Comparison of ENCODE assay signal across 1 cellular context in genomic region chrX:153927936-153928760, GRCh38.
TF ChIP-seq lines count a peak whose summit lies in the region.

No MANE protein-coding gene starts in this region.

TF ChIP-seq in K562, 482 proteins besides CTCF, POLR2A, EP300 and RAD21 (continued from another document and continues in another):
- TF ChIP-seq ZNF609 (CRISPR knock-in tag; IDR thresholded peaks at IDR 0.05; ENCODE audit: borderline replicate concordance): no peak
- no peak for TF ChIP-seq PHTF2 (CRISPR knock-in tag; IDR thresholded peaks at IDR 0.05)
- TF ChIP-seq NFIC (IDR thresholded peaks at IDR 0.05): peak; percentile 1; the same call in 1 of the 2 replicates
- no peak for TF ChIP-seq TBL1XR1 (IDR thresholded peaks at IDR 0.05; ENCODE audit: low read length in 2 of 2)
- TF ChIP-seq PRPF4 (IDR thresholded peaks at IDR 0.05; ENCODE audit: insufficient read depth, low read depth, low read length, poor library complexity, severe bottlenecking): no peak
- no peak for TF ChIP-seq TRIM24 (IDR thresholded peaks at IDR 0.05)
- TF ChIP-seq SUPT5H (IDR thresholded peaks at IDR 0.05): peak; percentile 56; the same call in 1 of the 2 replicates
- TF ChIP-seq ZNF707 (CRISPR knock-in tag; conservative IDR thresholded peaks at IDR 0.05): no peak
- no peak for TF ChIP-seq SNAPC5 (CRISPR knock-in tag; IDR thresholded peaks at IDR 0.05)
- peak; percentile 24 for TF ChIP-seq PHF20 (IDR thresholded peaks at IDR 0.05; ENCODE audit: partially characterized antibody)
- no peak for TF ChIP-seq ZNF143 (CRISPR knock-in tag; IDR thresholded peaks at IDR 0.05)
- TF ChIP-seq GATAD2A (IDR thresholded peaks at IDR 0.05): no peak
- TF ChIP-seq UBTF (IDR thresholded peaks at IDR 0.05; ENCODE audit: borderline replicate concordance in 1 of 2, low read depth in 2 of 2, low read length in 2 of 2): no peak
- TF ChIP-seq HBP1 (CRISPR knock-in tag; IDR thresholded peaks at IDR 0.05): no peak
- TF ChIP-seq ATF7 (IDR thresholded peaks at IDR 0.05): peak; percentile 81
- TF ChIP-seq FOSL1 (tag; conservative IDR thresholded peaks at IDR 0.05): no peak
- no peak for TF ChIP-seq LCOR (CRISPR knock-in tag; IDR thresholded peaks at IDR 0.05)
- TF ChIP-seq ZBTB11 (CRISPR knock-in tag; IDR thresholded peaks at IDR 0.05): peak in 1 of 3 experiments; percentile 73; a peak in 1 of 6 replicates
- TF ChIP-seq MLLT1 (IDR thresholded peaks at IDR 0.05): peak in 1 of 2 experiments; percentile 56; a peak in 1 of 4 replicates
- no peak for TF ChIP-seq HOXB6 (CRISPR knock-in tag; IDR thresholded peaks at IDR 0.05; ENCODE audit: borderline replicate concordance)
- no peak for TF ChIP-seq SMAD1 (IDR thresholded peaks at IDR 0.05; ENCODE audit: low read depth, low read length, partially characterized antibody)
- TF ChIP-seq MBD2 (IDR thresholded peaks at IDR 0.05; ENCODE audit: borderline replicate concordance, low read depth): peak; percentile 52; the same call in 1 of the 2 replicates
- TF ChIP-seq ZSCAN29 (IDR thresholded peaks at IDR 0.05): no peak
- no peak for TF ChIP-seq ZNF512 (tag; IDR thresholded peaks at IDR 0.05)
- TF ChIP-seq CBX3 (IDR thresholded peaks at IDR 0.05; ENCODE audit: borderline replicate concordance in 1 of 2, low read length in 2 of 2): no peak
- TF ChIP-seq KLF6 (CRISPR knock-in tag; IDR thresholded peaks at IDR 0.05; ENCODE audit: borderline replicate concordance): no peak
- no peak for TF ChIP-seq E2F5 (CRISPR knock-in tag; IDR thresholded peaks at IDR 0.05)
- TF ChIP-seq TOE1 (IDR thresholded peaks at IDR 0.05; ENCODE audit: borderline replicate concordance): peak; percentile 85
- TF ChIP-seq TOE1 (CRISPR knock-in tag; IDR thresholded peaks at IDR 0.05; ENCODE audit: borderline replicate concordance, low read depth): no peak
- no peak for TF ChIP-seq ATF4 (CRISPR knock-in tag; IDR thresholded peaks at IDR 0.05)
- TF ChIP-seq ZNF507 (tag; conservative IDR thresholded peaks at IDR 0.05): no peak
- TF ChIP-seq ARHGAP35 (IDR thresholded peaks at IDR 0.05; ENCODE audit: partially characterized antibody): no peak
- TF ChIP-seq POLR2AphosphoS5 (IDR thresholded peaks at IDR 0.05; ENCODE audit: control insufficient read depth, insufficient read depth, low read depth, low read length): peak; percentile 50; the same call in 1 of the 2 replicates
- no peak for TF ChIP-seq PREB (CRISPR knock-in tag; IDR thresholded peaks at IDR 0.05)
- TF ChIP-seq SIRT6 (IDR thresholded peaks at IDR 0.05; ENCODE audit: low read depth, low read length): no peak
- peak; percentile 37 for TF ChIP-seq KDM5B (IDR thresholded peaks at IDR 0.05; ENCODE audit: insufficient replicate concordance, low read depth, low read length)
- TF ChIP-seq MED1 (CRISPR knock-in tag; IDR thresholded peaks at IDR 0.05; ENCODE audit: borderline replicate concordance): no peak
- TF ChIP-seq ARID1B (IDR thresholded peaks at IDR 0.05): no peak
- TF ChIP-seq ZNF436 (CRISPR knock-in tag; IDR thresholded peaks at IDR 0.05): no peak
- TF ChIP-seq ZFP36 (IDR thresholded peaks at IDR 0.05; ENCODE audit: low read depth, low read length, partially characterized antibody): no peak
- TF ChIP-seq POU5F1 (IDR thresholded peaks at IDR 0.05; ENCODE audit: borderline replicate concordance, low read depth, low read length, partially characterized antibody): no peak
- no peak for TF ChIP-seq MECOM (CRISPR knock-in tag; IDR thresholded peaks at IDR 0.05)
- no peak for TF ChIP-seq MLX (CRISPR knock-in tag; conservative IDR thresholded peaks at IDR 0.05)
- TF ChIP-seq ZC3H11A (IDR thresholded peaks at IDR 0.05; ENCODE audit: low read depth, low read length): no peak
- no peak for TF ChIP-seq ZNF384 (IDR thresholded peaks at IDR 0.05; ENCODE audit: low read depth, low read length)
- no peak for TF ChIP-seq MCM3 (IDR thresholded peaks at IDR 0.05)
